Comparison of ENCODE assay signal across 8 cellular contexts in genomic region chr12:49567611-49568441, GRCh38. TPM values are rescaled to one million over a fixed set of nuclear protein-coding genes. Genes with fewer than 3 reads are reported as not detected.
DNase-seq lines count a peak whose midpoint lies in the region; TF ChIP-seq lines count a peak whose summit lies in the region.

A gene with protein sequence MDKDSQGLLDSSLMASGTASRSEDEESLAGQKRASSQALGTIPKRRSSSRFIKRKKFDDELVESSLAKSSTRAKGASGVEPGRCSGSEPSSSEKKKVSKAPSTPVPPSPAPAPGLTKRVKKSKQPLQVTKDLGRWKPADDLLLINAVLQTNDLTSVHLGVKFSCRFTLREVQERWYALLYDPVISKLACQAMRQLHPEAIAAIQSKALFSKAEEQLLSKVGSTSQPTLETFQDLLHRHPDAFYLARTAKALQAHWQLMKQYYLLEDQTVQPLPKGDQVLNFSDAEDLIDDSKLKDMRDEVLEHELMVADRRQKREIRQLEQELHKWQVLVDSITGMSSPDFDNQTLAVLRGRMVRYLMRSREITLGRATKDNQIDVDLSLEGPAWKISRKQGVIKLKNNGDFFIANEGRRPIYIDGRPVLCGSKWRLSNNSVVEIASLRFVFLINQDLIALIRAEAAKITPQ (minus strand): TSS chr12:49568142. CDS start chr12:49566731, 1,411 bp downstream.

- H3K4me3 ChIP-seq in NB4 (ENCODE audit: low read depth, low read length), result peak within 1 kb of the TSS; percentile 87
- peak within 1 kb of the TSS; percentile 91 for H3K4me3 ChIP-seq in SK-N-MC

- peak; percentile 71 for DNase-seq in GF-D8 (lab: John Stamatoyannopoulos, UW)
- peak; percentile 94 for DNase-seq in HEK293T (ENCODE audit: extremely low spot score)
- peak; percentile 95 for DNase-seq in NB4 (ENCODE audit: low read depth)
- peak; percentile 76 for DNase-seq in SK-N-MC (ENCODE audit: low read depth, low spot score)
- DNase-seq in activated naive CD4-positive, alpha-beta T cell treated with anti-CD3 and anti-CD28 coated beads, Interleukin-2, amount 50 U/mL, for 16 hours, result peak; percentile 87
- DNase-seq in globus pallidus (ENCODE audit: low spot score), result peak; percentile 90
- peak; percentile 54 for DNase-seq in occipital lobe (lab: John Stamatoyannopoulos, UW)

- TF ChIP-seq CTCF in NB4 (IDR thresholded peaks at IDR 0.05; ENCODE audit: low read depth, low read length), result no peak

- TF ChIP-seq POLR2A in NB4 (IDR thresholded peaks at IDR 0.05; ENCODE audit: extremely low read depth, insufficient read length), result peak; percentile 92

- H3K36me3 ChIP-seq in SK-N-MC (ENCODE audit: insufficient read depth, low read length), result peaks cover 29% of the 10 kb centered on the region

- H3K9ac ChIP-seq in SK-N-MC (ENCODE audit: insufficient read length), result peak within 1 kb of the TSS; percentile 85

- CTCF ChIA-PET in HEK293T (lab: Yijun Ruan, JAX), result interaction anchor here (0.6 kb wide), 1 partner anchor 111 kb away, joined by 4 read pairs; no protein-coding TSS in a partner anchor

- H3K9me3 ChIP-seq in SK-N-MC (ENCODE audit: low read depth, low read length), result no peaks in the 10 kb centered on the region

- H3K27ac ChIP-seq in SK-N-MC (peak within 1 kb of the TSS; percentile 94), temporal lobe (ENCODE audit: low read depth, low read length) (peak within 1 kb of the TSS; percentile 90)

- POLR2A ChIA-PET in HEK293T (lab: Yijun Ruan, JAX), result interaction anchor here (1.0 to 1.7 kb wide), 6 partner anchors 10 to 201 kb away, joined by 3 to 12 read pairs (median 4); partner anchors contain the start of gene SPATS2

TF ChIP-seq in HEK293T, 16 proteins besides CTCF, POLR2A, EP300 and RAD21:
- TF ChIP-seq PKNOX1 (IDR thresholded peaks at IDR 0.05) (peak; percentile 19; the same call in 1 of the 2 replicates), ELF4 (IDR thresholded peaks at IDR 0.05) (peak; percentile 82), HDGF (IDR thresholded peaks at IDR 0.05; ENCODE audit: borderline replicate concordance) (no peak), FOXA1 (IDR thresholded peaks at IDR 0.05) (no peak), L3MBTL2 (conservative IDR thresholded peaks at IDR 0.05) (peak; percentile 85)

RNA-seq across cellular contexts. Expression of the gene that starts here (rescaled TPM):
- total RNA-seq in occipital lobe (29.9 TPM), temporal lobe (26.8 TPM)

Comparison
In these comparisons a context has a peak if more than half of its experiments do, and no peak if none do; other contexts are left out.
1. Peak in every context shown above with its lines: DNase-seq, H3K4me3 ChIP-seq and H3K27ac ChIP-seq.